Comparison of ENCODE assay signal across 10 cellular contexts in the genomic region with DNA sequence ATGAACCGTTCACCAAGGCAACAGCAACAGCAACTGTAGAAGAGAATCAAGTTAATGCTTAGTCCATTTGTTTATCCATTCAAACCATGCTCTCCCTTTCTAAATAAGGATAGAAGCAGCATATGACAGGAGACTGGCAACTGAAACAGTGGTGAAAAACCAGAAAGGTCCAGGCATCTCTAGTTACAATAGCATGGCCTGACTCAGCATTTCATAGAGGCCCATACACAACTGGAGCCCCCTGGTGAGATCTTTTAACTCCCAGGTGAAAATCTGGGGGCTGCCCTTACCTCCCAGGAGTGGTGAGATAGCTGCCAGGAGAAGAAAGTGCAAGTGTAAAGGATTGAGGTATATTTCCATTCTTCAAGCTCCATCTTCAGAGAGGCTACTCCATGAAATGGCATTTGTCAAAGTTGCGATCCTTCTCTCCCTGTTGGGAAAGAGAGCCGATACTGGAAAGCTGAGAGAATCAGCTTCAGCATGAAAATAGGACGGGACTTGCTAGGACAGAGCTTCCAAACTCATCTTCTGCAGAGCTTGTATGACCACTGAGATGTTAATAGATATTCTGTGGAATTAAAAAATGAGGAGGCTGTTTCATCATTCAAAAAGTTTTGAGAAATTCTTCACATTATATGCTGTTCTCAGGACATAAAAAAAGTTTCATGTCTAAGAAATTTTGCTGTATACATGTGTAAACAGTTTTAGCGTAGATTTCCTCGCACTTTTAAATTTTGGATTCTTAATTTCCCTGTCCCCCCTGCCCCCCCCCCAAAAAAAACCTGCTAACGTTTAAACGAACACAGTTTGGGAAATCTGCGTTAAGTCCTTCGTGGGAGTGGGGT. TPM values are rescaled to one million over a fixed set of nuclear protein-coding genes. Genes with fewer than 3 reads are reported as not detected.
DNase-seq lines count a peak whose midpoint lies in the region; TF ChIP-seq lines count a peak whose summit lies in the region.
"Had no signal": no experiment of that assay in that cellular context is flagged by ENCODE, and none has a peak within 500 bp of the region (broad histone marks: within the 10 kb centered on the region; RNA-seq: fewer than 3 reads in every experiment).

No MANE protein-coding gene starts in this region.

- H3K27ac Mint-ChIP-seq in nephron = peak overlapping the region in 2 of 3 experiments; percentile 21 to 31
- no peak overlapping the region for H3K27ac Mint-ChIP-seq in CD8-positive, alpha-beta memory T cell
- H3K27ac Mint-ChIP-seq: stimulated activated effector memory CD8-positive, alpha-beta T cell treated with anti-CD3 and anti-CD28 coated beads, Interleukin-12 subunit alpha, Interleukin-12 subunit beta, amount 100 ng/mL, for 72 hours had no signal

- H3K27ac ChIP-seq in GM23248 = no peak overlapping the region
- H3K27ac ChIP-seq in cingulate gyrus (ENCODE audit: low read depth, low read length) = peak overlapping the region; percentile 42
- H3K27ac ChIP-seq in CD8-positive, alpha-beta memory T cell (ENCODE audit: low read depth, low read length) = no peak overlapping the region
- H3K27ac ChIP-seq in Peyer's patch = no peak overlapping the region
- H3K27ac ChIP-seq: skin epidermis had no signal

- CTCF ChIA-PET in CD8-positive, alpha-beta memory T cell (lab: Charles Lee) = interaction anchor here (0.6 to 5.8 kb wide), 25 partner anchors 8 to 146 kb away, joined by 3 to 104 read pairs (median 5); partner anchors contain the start of genes SLC2A12 and TBPL1

- H3K9me3 ChIP-seq in GM23248 (ENCODE audit: low read depth) = no peaks in the 10 kb centered on the region
- no peaks in the 10 kb centered on the region for H3K9me3 ChIP-seq in CD8-positive, alpha-beta memory T cell (ENCODE audit: low read length)
- no peaks in the 10 kb centered on the region for H3K9me3 ChIP-seq in Peyer's patch

- H3K9me2 ChIP-seq in GM23248 (ENCODE audit: insufficient read depth) = no peaks in the 10 kb centered on the region

- no peak for TF ChIP-seq POLR2A in Peyer's patch (IDR thresholded peaks at IDR 0.05)

- H3K79me2 ChIP-seq in GM23248 (ENCODE audit: insufficient read depth) = no peaks in the 10 kb centered on the region

- DNase-seq in GM23248 = no peak
- peak; percentile 41 for DNase-seq in M059J (ENCODE audit: low read depth)
- no peak for DNase-seq in CD8-positive, alpha-beta memory T cell
- no peak for DNase-seq in stimulated activated CD4-positive, alpha-beta T cell treated with anti-CD3 and anti-CD28 coated beads, Interleukin-2, amount 100 ng/mL, for 48 hours
- no peak for DNase-seq in posterior vena cava (ENCODE audit: low spot score)
- no peak for DNase-seq in Peyer's patch

- 42 to 49% methylated on average over 10 of the region's 10 CpGs for WGBS in GM23248 (ENCODE audit: low coverage in 1 of 2, low lambda C conversion rate in 2 of 2, missing lambda C conversion rate in 2 of 2), 2 experiments

- H3K4me3 ChIP-seq in GM23248 = no peak overlapping the region
- no peak overlapping the region for H3K4me3 ChIP-seq in CD8-positive, alpha-beta memory T cell (ENCODE audit: low read length)
- H3K4me3 ChIP-seq in Peyer's patch = no peak overlapping the region
- H3K4me3 ChIP-seq: skin epidermis had no signal

- no peaks in the 10 kb centered on the region for H3K36me3 Mint-ChIP-seq in nephron (ENCODE audit: low read depth)
- no peaks in the 10 kb centered on the region for H3K36me3 Mint-ChIP-seq in CD8-positive, alpha-beta memory T cell
- H3K36me3 Mint-ChIP-seq: stimulated activated effector memory CD8-positive, alpha-beta T cell treated with anti-CD3 and anti-CD28 coated beads, Interleukin-12 subunit alpha, Interleukin-12 subunit beta, amount 100 ng/mL, for 72 hours had no signal

- intact Hi-C loops in posterior vena cava (cut with DNase I) = loop anchor here in 1 of 2 donors (5.0 kb wide), 1 partner anchor 81 kb away; no protein-coding TSS in a partner anchor

- no peak for TF ChIP-seq CTCF in nephron (IDR thresholded peaks at IDR 0.05; ENCODE audit: unreplicated experiment in 3 of 3)
- TF ChIP-seq CTCF in Peyer's patch (IDR thresholded peaks at IDR 0.05) = no peak

- H3K9me3 Mint-ChIP-seq in nephron = no peaks in the 10 kb centered on the region
- H3K9me3 Mint-ChIP-seq in CD8-positive, alpha-beta memory T cell = no peaks in the 10 kb centered on the region
- H3K9me3 Mint-ChIP-seq: stimulated activated effector memory CD8-positive, alpha-beta T cell treated with anti-CD3 and anti-CD28 coated beads, Interleukin-12 subunit alpha, Interleukin-12 subunit beta, amount 100 ng/mL, for 72 hours had no signal

- no peaks in the 10 kb centered on the region for H4K20me1 ChIP-seq in GM23248 (ENCODE audit: insufficient read depth)

- no peaks in the 10 kb centered on the region for H3K36me3 ChIP-seq in GM23248 (ENCODE audit: low read depth)
- no peaks in the 10 kb centered on the region for H3K36me3 ChIP-seq in CD8-positive, alpha-beta memory T cell (ENCODE audit: insufficient read depth, low read length)
- no peaks in the 10 kb centered on the region for H3K36me3 ChIP-seq in Peyer's patch

- H3K27me3 Mint-ChIP-seq in nephron (ENCODE audit: low read depth) = no peaks in the 10 kb centered on the region
- H3K27me3 Mint-ChIP-seq in CD8-positive, alpha-beta memory T cell = peaks cover 2% of the 10 kb centered on the region in 2 donors

- in situ Hi-C loops in GM23248 (cut with MboI) = loop anchor here (5.0 kb wide), 1 partner anchor 91 kb away; no protein-coding TSS in a partner anchor

- H3F3A ChIP-seq in GM23248 (ENCODE audit: insufficient read depth) = no peaks in the 10 kb centered on the region

- H2AFZ ChIP-seq in GM23248 = peak overlapping the region; percentile 63

- POLR2A ChIA-PET in CD8-positive, alpha-beta memory T cell (lab: Charles Lee) = no interaction called here

- H3K4me3 Mint-ChIP-seq in nephron = no peak overlapping the region
- H3K4me3 Mint-ChIP-seq in CD8-positive, alpha-beta memory T cell = no peak overlapping the region
- H3K4me3 Mint-ChIP-seq: stimulated activated effector memory CD8-positive, alpha-beta T cell treated with anti-CD3 and anti-CD28 coated beads, Interleukin-12 subunit alpha, Interleukin-12 subunit beta, amount 100 ng/mL, for 72 hours had no signal

- H3K4me1 ChIP-seq in GM23248 (ENCODE audit: insufficient read depth) (peaks cover 17% of the 10 kb centered on the region), Peyer's patch (no peaks in the 10 kb centered on the region)
- H3K4me1 ChIP-seq in CD8-positive, alpha-beta memory T cell (ENCODE audit: insufficient read depth, low read length) = no peaks in the 10 kb centered on the region

- no peak overlapping the region for H3K4me2 ChIP-seq in GM23248 (ENCODE audit: unreplicated experiment)

- H3K27me3 ChIP-seq in GM23248 (replicated peaks; ENCODE audit: insufficient read depth) (no peaks in the 10 kb centered on the region), Peyer's patch (no peaks in the 10 kb centered on the region)
- H3K27me3 ChIP-seq in CD8-positive, alpha-beta memory T cell (ENCODE audit: insufficient read depth, low read length, poor library complexity, severe bottlenecking) = no peaks in the 10 kb centered on the region

- 0 out of 2 replicates have a peak overlapping the region, but pooled peaks have one; percentile 33 for H3K9ac ChIP-seq in GM23248

- peaks cover 30% of the 10 kb centered on the region for H3K4me1 Mint-ChIP-seq in nephron
- peaks cover 0 to 4% (median 0%) of the 10 kb centered on the region in 3 donors for H3K4me1 Mint-ChIP-seq in CD8-positive, alpha-beta memory T cell
- H3K4me1 Mint-ChIP-seq: stimulated activated effector memory CD8-positive, alpha-beta T cell treated with anti-CD3 and anti-CD28 coated beads, Interleukin-12 subunit alpha, Interleukin-12 subunit beta, amount 100 ng/mL, for 72 hours had no signal

RNA-seq across cellular contexts. Expression of gene SLC2A12, which starts 10.9 kb away (rescaled TPM):
- 0.54 and 0.63 TPM in 2 replicates for total RNA-seq in GM23248 (2014; rRNA removed; shearing (Covaris generic))
- polyA plus RNA-seq in GM23248 (2016; fragmentation: Nextera tagmentation; extraction: Ambion mirVana) = 0.18 and 0.34 TPM in 2 replicates
- total RNA-seq in M059J (2014; rRNA removed; shearing (Covaris generic)) = 12.9 and 18.1 TPM in 2 replicates
- total RNA-seq in CD8-positive, alpha-beta memory T cell = not detected
- not detected for polyA plus RNA-seq in CD8-positive, alpha-beta memory T cell
- total RNA-seq in posterior vena cava = 1 to 10 TPM; 3.1 to 3.2 TPM
- total RNA-seq in Peyer's patch = under 1 TPM in 3 of 4 donors, not detected in 1; 0.35 to 0.67 (median 0.66) TPM

Comparison
In these comparisons a context has a peak if more than half of its experiments do, and no peak if none do; other contexts are left out.
1. H3K27ac Mint-ChIP-seq: peak in nephron (2 of 3); none in CD8-positive, alpha-beta memory T cell (0 of 8).